Comparison of ENCODE assay signal across 14 cellular contexts in the genomic region with DNA sequence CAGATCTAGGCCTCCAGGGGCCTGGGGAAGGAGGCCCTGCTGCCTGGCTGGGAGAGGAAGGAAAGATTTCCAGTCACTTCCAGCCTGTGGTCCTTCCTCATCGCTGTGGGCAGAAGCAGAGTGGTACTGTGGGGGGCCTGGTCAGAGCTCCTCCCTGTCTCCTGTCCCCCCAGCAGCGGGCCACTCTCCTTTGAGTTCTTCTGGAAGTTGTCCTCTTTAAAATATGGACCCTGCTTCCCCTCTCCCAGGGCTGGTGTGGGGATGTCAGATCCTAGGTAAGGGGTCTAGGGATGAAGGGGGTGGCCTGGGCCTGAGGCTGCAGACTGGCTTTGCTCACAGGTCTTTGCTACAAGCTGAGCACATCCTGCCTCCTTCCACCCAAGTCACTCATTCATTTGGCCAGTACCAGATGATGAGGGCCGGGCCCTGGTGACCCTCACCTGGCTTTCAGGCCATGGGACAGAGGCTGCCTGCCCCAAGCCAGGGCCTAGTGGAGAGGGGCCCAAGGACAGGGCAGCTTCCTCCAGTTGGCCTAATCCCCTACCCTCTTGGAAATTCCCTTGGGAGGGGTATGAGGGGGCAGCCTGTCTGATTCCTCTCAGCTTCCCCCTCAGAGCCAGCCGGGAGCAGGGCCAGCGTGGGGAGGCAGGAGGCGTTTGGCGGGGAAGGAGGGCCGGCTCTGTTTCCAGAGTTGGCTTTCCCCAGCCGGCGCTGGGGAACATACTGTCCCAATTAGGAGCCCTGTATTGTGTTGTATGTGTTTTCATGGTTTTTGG.
DNase-seq lines count a peak whose midpoint lies in the region; ATAC-seq lines count a peak whose summit lies in the region.
"Had no signal": no experiment of that assay in that cellular context is flagged by ENCODE, and none has a peak within 500 bp of the region (broad histone marks: within the 10 kb centered on the region; RNA-seq: fewer than 3 reads in every experiment).

No MANE protein-coding gene starts in this region.

- intact Hi-C loops in sciatic nerve (cut with DNase I), result no loop called here

- no peak overlapping the region for H2AFZ ChIP-seq in trophoblast cell (ENCODE audit: insufficient read depth, low read length, poor library complexity)

- H3K4me3 ChIP-seq in BLaER1 (no peak overlapping the region), trophoblast cell (ENCODE audit: low read depth, low read length) (no peak overlapping the region)
- H3K4me3 ChIP-seq: ovary, transverse colon had no signal

- ATAC-seq in sciatic nerve (peak; percentile 17), HG02870 (IDR thresholded peaks at IDR 0.05; ENCODE audit: unreplicated experiment) (no peak)
- ATAC-seq: left lobe of liver had no signal

- H3K18ac ChIP-seq in trophoblast cell (ENCODE audit: low read length), result no peak overlapping the region

- no peaks in the 10 kb centered on the region for H3K36me3 ChIP-seq in BLaER1
- H3K36me3 ChIP-seq in trophoblast cell (ENCODE audit: control insufficient read depth in 1 of 2, insufficient read depth in 2 of 2, low read length in 2 of 2), result peaks cover 11 to 20% of the 10 kb centered on the region in 2 experiments
- H3K36me3 ChIP-seq: ovary, transverse colon had no signal

- H3K4ac ChIP-seq in trophoblast cell (ENCODE audit: low read depth, low read length), result no peak overlapping the region

- H4K8ac ChIP-seq in trophoblast cell (ENCODE audit: low read depth, low read length), result no peak overlapping the region

- no peak overlapping the region for H2BK5ac ChIP-seq in trophoblast cell (ENCODE audit: low read depth, low read length, poor library complexity)

- no peaks in the 10 kb centered on the region for H3K79me2 ChIP-seq in trophoblast cell (ENCODE audit: control insufficient read depth, insufficient read depth, low read length, poor library complexity)

- no peaks in the 10 kb centered on the region for H4K20me1 ChIP-seq in BLaER1

- H3K4me2 ChIP-seq in BLaER1, result peak overlapping the region; percentile 34
- H3K4me2 ChIP-seq in trophoblast cell (ENCODE audit: low read length), result no peak overlapping the region

- H3K27ac ChIP-seq in BLaER1 (0 out of 2 replicates have a peak overlapping the region, but pooled peaks have one; percentile 5), trophoblast cell (ENCODE audit: low read depth, low read length) (no peak overlapping the region)
- H3K27ac ChIP-seq: ovary, transverse colon had no signal

- no peaks in the 10 kb centered on the region for H3K79me1 ChIP-seq in trophoblast cell (ENCODE audit: low read length)

- no peak overlapping the region for H2BK12ac ChIP-seq in trophoblast cell (ENCODE audit: low read length)

- H3K27me3 ChIP-seq in BLaER1 (no peaks in the 10 kb centered on the region), trophoblast cell (ENCODE audit: insufficient read depth, low read length) (no peaks in the 10 kb centered on the region)
- H3K27me3 ChIP-seq: ovary, transverse colon had no signal

- H3K4me1 ChIP-seq in BLaER1 (peaks cover 23% of the 10 kb centered on the region), trophoblast cell (ENCODE audit: control insufficient read depth in 1 of 2, insufficient read depth in 2 of 2, low read length in 2 of 2) (peaks cover 0 to 2% of the 10 kb centered on the region in 2 experiments)
- H3K4me1 ChIP-seq: transverse colon had no signal

- no peak overlapping the region for H3K14ac ChIP-seq in trophoblast cell (ENCODE audit: low read length)

- no CpG with 5 or more reads among the region's 10 CpGs for WGBS in trophoblast cell (ENCODE audit: extremely low coverage, insufficient coverage, insufficient read length)

- no peaks in the 10 kb centered on the region for H3K9me3 ChIP-seq in BLaER1
- H3K9me3 ChIP-seq in trophoblast cell (ENCODE audit: insufficient read depth, low read depth, low read length), result peaks cover 2% of the 10 kb centered on the region
- H3K9me3 ChIP-seq: ovary, transverse colon had no signal

- H2BK120ac ChIP-seq in trophoblast cell (ENCODE audit: insufficient read depth, low read length, poor library complexity), result no peak overlapping the region

- H2AK5ac ChIP-seq in trophoblast cell (ENCODE audit: low read length), result no peak overlapping the region

- H3K23ac ChIP-seq in trophoblast cell (ENCODE audit: low read length), result no peak overlapping the region

- DNase-seq in cerebellar cortex (ENCODE audit: low spot score) (peak; percentile 5), inferior parietal cortex (ENCODE audit: extremely low spot score) (peak; percentile 40), sciatic nerve (ENCODE audit: low spot score) (peak; percentile 45), NCI-H146 (lab: John Stamatoyannopoulos, UW) (no peak), NCI-H526 (lab: John Stamatoyannopoulos, UW) (no peak), trophoblast cell (no peak)
- DNase-seq: activated CD4-positive, alpha-beta T cell treated with anti-CD3 and anti-CD28 coated beads for 1 hour; DND-41; NCI-H1436; transverse colon had no signal

- no peak overlapping the region for H4K12ac ChIP-seq in trophoblast cell (ENCODE audit: low read depth, low read length)

- H4K91ac ChIP-seq in trophoblast cell (ENCODE audit: low read depth, low read length), result no peak overlapping the region

- H3K9ac ChIP-seq in BLaER1 (no peak overlapping the region), trophoblast cell (ENCODE audit: low read length) (no peak overlapping the region)

Comparison
In these comparisons a context has a peak if more than half of its experiments do, and no peak if none do; other contexts are left out.
1. DNase-seq: peak in cerebellar cortex (single experiment), inferior parietal cortex (single experiment) and sciatic nerve (single experiment); none in NCI-H146 (single experiment), NCI-H526 (0 of 2) and trophoblast cell (0 of 2).